ENCODE assay signal across 24 cellular contexts in the genomic region with DNA sequence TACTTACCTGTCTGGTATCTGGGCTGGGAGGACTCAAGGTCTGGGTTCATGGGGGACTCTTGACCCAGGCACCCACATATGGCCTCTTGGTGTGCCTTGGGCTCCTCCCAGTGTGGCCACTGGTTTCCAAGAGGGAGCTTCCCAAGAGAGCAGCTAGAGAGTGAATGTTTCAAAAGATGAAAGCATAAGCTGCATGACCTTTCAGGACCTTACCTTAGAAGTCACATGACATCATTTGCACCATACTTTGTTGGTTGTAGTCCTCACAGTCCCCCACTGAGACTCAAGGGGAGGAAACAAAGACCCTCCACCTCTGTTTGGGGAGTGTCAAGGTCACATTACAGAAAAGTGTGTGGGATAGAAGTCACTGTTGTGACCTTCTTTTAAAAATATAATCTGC. TPM values are rescaled to one million over a fixed set of nuclear protein-coding genes. Genes with fewer than 3 reads are reported as not detected.
A peak's percentile ranks its signal among the peaks of the same experiment; 100 is the strongest.
DNase-seq lines count a peak whose midpoint lies in the region; ATAC-seq, FAIRE-seq and TF ChIP-seq lines count a peak whose summit lies in the region.
"Had no signal": no experiment of that assay in that cellular context is flagged by ENCODE, and none has a peak within 500 bp of the region (broad histone marks: within the 10 kb centered on the region; RNA-seq: fewer than 3 reads in every experiment).

No MANE protein-coding gene starts in this region.

- no peaks in the 10 kb centered on the region for H3K23me2 ChIP-seq in H9 (ENCODE audit: insufficient read length, low read depth, low read length, poor library complexity, severe bottlenecking)

- H2BK5ac ChIP-seq in H9 (ENCODE audit: insufficient read length, low read length), result no peak overlapping the region

- H4K20me1 ChIP-seq in BLaER1 treated with 17β-estradiol and CSF1 and Interleukin-3, amounts not matched to agents 10 nM and 100 nM, result peaks cover 0 to 10% (median 0%) of the 10 kb centered on the region in 11 experiments; a peak in 1 of 22 replicates
- no peaks in the 10 kb centered on the region for H4K20me1 ChIP-seq in H9 (ENCODE audit: control insufficient read depth, insufficient read depth, insufficient read length)
- H4K20me1 ChIP-seq in K562 (replicated peaks; ENCODE audit: control insufficient read depth, insufficient read depth, low read length), result 0 out of 2 replicates have a peak, but pooled peaks cover 2% of the 10 kb centered on the region

- H3K4ac ChIP-seq in H9 (ENCODE audit: low read depth, low read length), result no peak overlapping the region

- no peak overlapping the region for H3K4me3 Mint-ChIP-seq in activated T-cell treated with anti-CD3 and anti-CD28 coated beads, Interleukin-2, amount 50 U/mL, for 24 hours
- no peak overlapping the region for H3K4me3 Mint-ChIP-seq in H9
- H3K4me3 Mint-ChIP-seq: CD8-positive, alpha-beta memory T cell had no signal

- no peak overlapping the region for H4K5ac ChIP-seq in H9 (ENCODE audit: insufficient read length, low read depth, low read length)

- no peak for ATAC-seq in K562
- no peak for ATAC-seq in GM21390 (IDR thresholded peaks at IDR 0.05; ENCODE audit: unreplicated experiment)
- ATAC-seq in GM19023 (IDR thresholded peaks at IDR 0.05; ENCODE audit: unreplicated experiment), result no peak

- H3K4me1 ChIP-seq in BLaER1 treated with 17β-estradiol and CSF1 and Interleukin-3, amounts not matched to agents 10 nM and 100 nM, result peaks cover 0 to 29% (median 15%) of the 10 kb centered on the region in 10 experiments; a peak in 12 of 20 replicates
- H3K4me1 ChIP-seq in H9 (ENCODE audit: insufficient read depth, low read length) (no peaks in the 10 kb centered on the region), K562 (replicated peaks in 1 of 2; ENCODE audit: control insufficient read depth in 2 of 2, insufficient read depth in 2 of 2, low read length in 2 of 2) (peaks cover 0 to 5% of the 10 kb centered on the region in 2 experiments; a peak in 2 of 5 replicates), testis (peaks cover 3% of the 10 kb centered on the region)
- H3K4me1 ChIP-seq: BLaER1 had no signal

- H3K18ac ChIP-seq in H9 (ENCODE audit: insufficient read length, low read depth, low read length), result no peak overlapping the region

- no peak for TF ChIP-seq EP300 in K562 (IDR thresholded peaks at IDR 0.05; ENCODE audit: low read length)

- no peak overlapping the region for H4K8ac ChIP-seq in H9 (replicated peaks; ENCODE audit: insufficient read length, low read depth, low read length)

- H3K56ac ChIP-seq in H9 (ENCODE audit: insufficient read length, low read depth, low read length), result no peak overlapping the region

- H2AK5ac ChIP-seq in H9 (ENCODE audit: insufficient read length, low read length), result no peak overlapping the region

- H3K4me2 ChIP-seq in BLaER1 treated with 17β-estradiol and CSF1 and Interleukin-3, amounts not matched to agents 10 nM and 100 nM, result peak overlapping the region in 6 of 11 experiments; percentile 12 to 61 (median 44); a peak in 10 of 22 replicates
- H3K4me2 ChIP-seq in H9 (ENCODE audit: insufficient read depth, insufficient read length, low read length) (no peak overlapping the region), K562 (ENCODE audit: insufficient read depth, low read length) (no peak overlapping the region)
- H3K4me2 ChIP-seq: BLaER1 had no signal

- H2BK20ac ChIP-seq in H9 (ENCODE audit: low read depth, low read length, poor library complexity, severe bottlenecking), result no peak overlapping the region

- no peaks in the 10 kb centered on the region for H3K27me3 ChIP-seq in BLaER1 treated with 17β-estradiol and CSF1 and Interleukin-3, amounts not matched to agents 10 nM and 100 nM
- no peaks in the 10 kb centered on the region for H3K27me3 ChIP-seq in H9 (ENCODE audit: insufficient read depth, low read length)
- no peaks in the 10 kb centered on the region for H3K27me3 ChIP-seq in K562 (ENCODE audit: control insufficient read depth in 2 of 2, insufficient read depth in 2 of 2, low read length in 2 of 2)
- no peaks in the 10 kb centered on the region for H3K27me3 ChIP-seq in testis
- H3K27me3 ChIP-seq: BLaER1 had no signal

- no peak for FAIRE-seq in K562 (lab: Jason Lieb, UNC)
- FAIRE-seq: D721Med, G401.6, GM12891, GM18507 had no signal

- BruUV-seq in K562 (replicated peaks; lab: Mats Ljungman, UMichigan), result no TSS peak

- intact Hi-C loops in K562 (cut with micrococcal nuclease) (no loop called here), testis (cut with DNase I; ENCODE audit: low total_unique reads) (no loop called here)

- no peak overlapping the region for H3K23ac ChIP-seq in H9 (ENCODE audit: insufficient read length, low read depth, low read length)

- no peak overlapping the region for H2BK12ac ChIP-seq in H9 (ENCODE audit: insufficient read length, low read depth, low read length)

- DNase-seq in activated T-cell treated with anti-CD3 and anti-CD28 coated beads, Interleukin-2, amount 50 U/mL, for 24 hours, result no peak
- no peak for DNase-seq in activated T-cell treated with anti-CD3 and anti-CD28 coated beads, Interleukin-2, amount 50 U/mL, for 1 hour
- DNase-seq in H9 (no peak), K562 (ENCODE audit: extremely low read depth in 1 of 4, low spot score in 3 of 4) (no peak), testis (no peak)
- DNase-seq: 8988T; CD8-positive, alpha-beta memory T cell; COR-L47; GOT3; H7; IMR-90; KBM-7 had no signal

- H3K79me1 ChIP-seq in H9 (ENCODE audit: insufficient read depth, low read depth, low read length, poor library complexity, severe bottlenecking), result no peaks in the 10 kb centered on the region

- POLR2A ChIA-PET in K562 (lab: Yijun Ruan, JAX), result interaction anchor here (0.5 kb wide), 1 partner anchor 570 kb away, joined by 3 read pairs; no protein-coding TSS in a partner anchor

- H3K27ac ChIP-seq in BLaER1 treated with 17β-estradiol and CSF1 and Interleukin-3, amounts not matched to agents 10 nM and 100 nM, result peak overlapping the region in 3 of 11 experiments; percentile 2 to 27 (median 12); a peak in 3 of 22 replicates
- H3K27ac ChIP-seq in H9 (ENCODE audit: insufficient read length, low read depth, low read length) (no peak overlapping the region), K562 (ENCODE audit: extremely low read depth, low read depth, low read length) (no peak overlapping the region), testis (no peak overlapping the region)
- H3K27ac ChIP-seq: BLaER1, HL-60 had no signal

- H3K9me3 ChIP-seq in BLaER1 treated with 17β-estradiol and CSF1 and Interleukin-3, amounts not matched to agents 10 nM and 100 nM (replicated peaks in 1 of 11), result no peaks in the 10 kb centered on the region
- H3K9me3 ChIP-seq in H9 (ENCODE audit: control insufficient read depth, low read depth, low read length) (no peaks in the 10 kb centered on the region), K562 (replicated peaks; ENCODE audit: control insufficient read depth, insufficient read depth, low read depth, low read length) (no peaks in the 10 kb centered on the region), testis (no peaks in the 10 kb centered on the region)
- H3K9me3 ChIP-seq: BLaER1 had no signal

- TF ChIP-seq POLR2A in K562 (conservative IDR thresholded peaks at IDR 0.05) (no peak), testis (IDR thresholded peaks at IDR 0.05) (no peak)

- TF ChIP-seq CTCF in H9 (conservative IDR thresholded peaks at IDR 0.05) (no peak), K562 (IDR thresholded peaks at IDR 0.05 in 2 of 3, conservative IDR thresholded peaks at IDR 0.05 in 1 of 3; ENCODE audit: insufficient read depth in 2 of 3, low read depth in 1 of 3, low read length in 3 of 3) (no peak), testis (IDR thresholded peaks at IDR 0.05) (no peak)

- H3K36me3 ChIP-seq in BLaER1 treated with 17β-estradiol and CSF1 and Interleukin-3, amounts not matched to agents 10 nM and 100 nM, result peaks cover 89 to 100% (median 100%) of the 10 kb centered on the region in 11 experiments
- H3K36me3 ChIP-seq in K562 (ENCODE audit: control insufficient read depth, insufficient read depth, low read length) (peaks cover 83% of the 10 kb centered on the region), testis (ENCODE audit: low read depth, missing control alignments) (no peaks in the 10 kb centered on the region)

- no peak overlapping the region for H3T11ph ChIP-seq in H9 (ENCODE audit: low read length)

- no peak overlapping the region for H3K14ac ChIP-seq in H9 (ENCODE audit: insufficient read depth, low read length)

- H3K36me3 Mint-ChIP-seq in activated T-cell treated with anti-CD3 and anti-CD28 coated beads, Interleukin-2, amount 50 U/mL, for 24 hours (ENCODE audit: low read depth), result peaks cover 93% of the 10 kb centered on the region
- peaks cover 14 to 79% (median 48%) of the 10 kb centered on the region in 3 experiments; a peak in 6 of 7 replicates for H3K36me3 Mint-ChIP-seq in H9 (ENCODE audit: insufficient read depth in 1 of 3, low read depth in 3 of 3)

- no peak overlapping the region for H2BK120ac ChIP-seq in H9 (ENCODE audit: low read depth, low read length, poor library complexity, severe bottlenecking)

- peaks cover 31% of the 10 kb centered on the region for H3K4me1 Mint-ChIP-seq in activated T-cell treated with anti-CD3 and anti-CD28 coated beads, Interleukin-2, amount 50 U/mL, for 24 hours (ENCODE audit: low read depth)
- H3K4me1 Mint-ChIP-seq in H9, result peaks cover 2% of the 10 kb centered on the region in 2 experiments; a peak in 1 of 4 replicates

- H3K79me2 ChIP-seq in H9 (ENCODE audit: insufficient read depth, low read length), result no peaks in the 10 kb centered on the region
- no peaks in the 10 kb centered on the region for H3K79me2 ChIP-seq in K562 (ENCODE audit: control insufficient read depth, insufficient read depth, low read length)

- CTCF ChIA-PET in K562 (lab: Yijun Ruan, JAX; ENCODE audit: low intra/inter-chr PET ratio), result no interaction called here

- no peaks in the 10 kb centered on the region for H3K9me3 Mint-ChIP-seq in activated T-cell treated with anti-CD3 and anti-CD28 coated beads, Interleukin-2, amount 50 U/mL, for 24 hours
- no peaks in the 10 kb centered on the region for H3K9me3 Mint-ChIP-seq in H9
- H3K9me3 Mint-ChIP-seq: CD8-positive, alpha-beta memory T cell had no signal

- peak overlapping the region; percentile 41 for H3K27ac Mint-ChIP-seq in activated T-cell treated with anti-CD3 and anti-CD28 coated beads, Interleukin-2, amount 50 U/mL, for 24 hours
- peak overlapping the region in 2 of 3 experiments; percentile 17 to 56; a peak in 1 of 7 replicates for H3K27ac Mint-ChIP-seq in H9

- H2AFZ ChIP-seq in H9 (ENCODE audit: low read length) (no peak overlapping the region), K562 (ENCODE audit: low read depth, low read length) (no peak overlapping the region)

- H4K91ac ChIP-seq in H9 (ENCODE audit: insufficient read length, low read depth, low read length), result no peak overlapping the region

- H3K4me3 ChIP-seq in BLaER1 treated with 17β-estradiol and CSF1 and Interleukin-3, amounts not matched to agents 10 nM and 100 nM, result no peak overlapping the region
- no peak overlapping the region for H3K4me3 ChIP-seq in K562
- H3K4me3 ChIP-seq in testis, result no peak overlapping the region
- H3K4me3 ChIP-seq: BLaER1 had no signal

- no peak overlapping the region for H2BK15ac ChIP-seq in H9 (ENCODE audit: low read depth, low read length)

- peaks cover 4% of the 10 kb centered on the region for H3K9me1 ChIP-seq in K562 (ENCODE audit: control insufficient read depth, insufficient read depth, low read length)

- in situ Hi-C loops in K562 (cut with MboI), result no loop called here

- no peak for TF ChIP-seq RAD21 in K562 (CRISPR knock-in tag; conservative IDR thresholded peaks at IDR 0.05 in 1 of 2, IDR thresholded peaks at IDR 0.05 in 1 of 2)

- H3K9ac ChIP-seq in BLaER1 treated with 17β-estradiol and CSF1 and Interleukin-3, amounts not matched to agents 10 nM and 100 nM, result no peak overlapping the region
- H3K9ac ChIP-seq in H9 (ENCODE audit: extremely low read depth, insufficient read length, low read length), result no peak overlapping the region
- H3K9ac ChIP-seq in K562 (ENCODE audit: insufficient read depth in 1 of 2, low read depth in 2 of 2, low read length in 2 of 2), result no peak overlapping the region
- H3K9ac ChIP-seq: BLaER1 had no signal

- no peaks in the 10 kb centered on the region for H3K27me3 Mint-ChIP-seq in activated T-cell treated with anti-CD3 and anti-CD28 coated beads, Interleukin-2, amount 50 U/mL, for 24 hours
- no peaks in the 10 kb centered on the region for H3K27me3 Mint-ChIP-seq in H9 (ENCODE audit: low read depth)
- H3K27me3 Mint-ChIP-seq: CD8-positive, alpha-beta memory T cell had no signal

RNA-seq across cellular contexts. Expression of gene ACTR5, which starts 13.9 kb away (rescaled TPM):
- total RNA-seq in H9 (2021) (14.0 and 14.1 TPM in 2 replicates), K562 (2014; rRNA removed) (14.0 and 14.5 TPM in 2 replicates), K562 (2014; rRNA removed; fragmentation: Illumina TruSeq; extraction: Trizol) (9.5 and 10.0 TPM in 2 replicates), K562 (2015; rRNA removed; fragmentation: Illumina TruSeq; extraction: Trizol) (11.4 and 12.0 TPM in 2 replicates), K562 (2021) (13.5 and 14.8 TPM in 2 replicates), testis (10 to 100 TPM; 22.7 to 26.9 TPM)
- 11.8 and 15.9 TPM in 2 replicates for total RNA-seq in K562 (2011; cell fraction: chromatin; rRNA removed; ENCODE audit: low replicate concordance)
- 12.8 and 14.1 TPM in 2 replicates for total RNA-seq in K562 (2011; cell fraction: nucleolus; rRNA removed)
- total RNA-seq in K562 (2011; cell fraction: nucleoplasm; rRNA removed), result 7.4 and 11.3 TPM in 2 replicates
- polyA plus RNA-seq in K562 (2011; rRNA removed) (18.3 and 18.8 TPM in 2 replicates), K562 (2014; fragmentation: Illumina TruSeq; extraction: Trizol) (10.2 and 12.9 TPM in 2 replicates), K562 (2014; fragmentation: Nextera tagmentation; extraction: Ambion mirVana) (1 to 10 TPM in 1 of 2 experiments, under 1 TPM in 1; 0.93 to 1.8 TPM), K562 (2014; rRNA removed) (17.7 and 17.9 TPM in 2 replicates), testis (ENCODE audit: insufficient read depth, low read depth, low replicate concordance) (18.9 TPM)
- polyA plus RNA-seq in K562 (2011; cell fraction: cytosol; rRNA removed), result 10.7 and 12.8 TPM in 2 replicates
- 54.9 and 59.6 TPM in 2 replicates for polyA plus RNA-seq in K562 (2011; cell fraction: nucleus; rRNA removed)
- polyA plus RNA-seq in K562 (2012), result 9.3 and 10.8 TPM in 2 replicates
- polyA minus RNA-seq in K562 (2011; rRNA and poly(A)+ RNA removed), result 10.3 and 11.8 TPM in 2 replicates
- 6.7 and 9.8 TPM in 2 replicates for polyA minus RNA-seq in K562 (2011; cell fraction: cytosol; rRNA and poly(A)+ RNA removed)
- 18.0 and 22.7 TPM in 2 replicates for polyA minus RNA-seq in K562 (2011; cell fraction: nucleus; rRNA and poly(A)+ RNA removed)

RNA-seq across cellular contexts. Expression of gene SLC32A1, which starts 37.9 kb away (rescaled TPM):
- total RNA-seq in H9 (2021), result 0.24 and 0.33 TPM in 2 replicates
- total RNA-seq in K562 (2011; cell fraction: chromatin; rRNA removed; ENCODE audit: low replicate concordance), result 0.16 TPM in 1 of 2 replicates, not detected in the other
- not detected in 2 replicates for total RNA-seq in K562 (2011; cell fraction: nucleolus; rRNA removed)
- 0.23 TPM in 1 of 2 replicates, not detected in the other for total RNA-seq in K562 (2011; cell fraction: nucleoplasm; rRNA removed)
- total RNA-seq in K562 (2014; rRNA removed), result not detected in 2 replicates
- not detected in 2 replicates for total RNA-seq in K562 (2014; rRNA removed; fragmentation: Illumina TruSeq; extraction: Trizol)
- total RNA-seq in K562 (2015; rRNA removed; fragmentation: Illumina TruSeq; extraction: Trizol), result not detected in 2 replicates
- total RNA-seq in K562 (2021), result not detected in 2 replicates
- polyA plus RNA-seq in K562 (2011; rRNA removed), result not detected in 2 replicates
- polyA plus RNA-seq in K562 (2011; cell fraction: cytosol; rRNA removed), result not detected in 2 replicates
- not detected in 2 replicates for polyA plus RNA-seq in K562 (2011; cell fraction: nucleus; rRNA removed)
- not detected in 2 replicates for polyA plus RNA-seq in K562 (2012)
- not detected in 2 replicates for polyA plus RNA-seq in K562 (2014; fragmentation: Illumina TruSeq; extraction: Trizol)
- polyA plus RNA-seq in K562 (2014; fragmentation: Nextera tagmentation; extraction: Ambion mirVana), result not detected
- polyA plus RNA-seq in K562 (2014; rRNA removed), result not detected in 2 replicates
- polyA minus RNA-seq in K562 (2011; rRNA and poly(A)+ RNA removed), result not detected in 2 replicates
- polyA minus RNA-seq in K562 (2011; cell fraction: cytosol; rRNA and poly(A)+ RNA removed), result not detected in 2 replicates
- polyA minus RNA-seq in K562 (2011; cell fraction: nucleus; rRNA and poly(A)+ RNA removed), result not detected in 2 replicates
- total RNA-seq in testis, result under 1 TPM; 0.25 to 0.55 TPM
- polyA plus RNA-seq in testis (ENCODE audit: insufficient read depth, low read depth, low replicate concordance), result 0.96 TPM
- total RNA-seq: A673; CD8-positive, alpha-beta memory T cell; H7; HT1080; IMR-90 had no signal
- polyA plus RNA-seq: AG04450; CD8-positive, alpha-beta memory T cell; IMR-90 had no signal

RNA-seq across cellular contexts. Expression of gene PPP1R16B, which starts 43.3 kb away (rescaled TPM):
- total RNA-seq in H9 (2021) (8.2 TPM in 2 replicates), K562 (2014; rRNA removed) (7.5 and 10.4 TPM in 2 replicates), K562 (2014; rRNA removed; fragmentation: Illumina TruSeq; extraction: Trizol) (6.7 and 6.8 TPM in 2 replicates), K562 (2015; rRNA removed; fragmentation: Illumina TruSeq; extraction: Trizol) (6.7 TPM in 2 replicates), K562 (2021) (9.4 and 11.5 TPM in 2 replicates), testis (1 to 10 TPM; 1.2 to 1.3 TPM)
- 2.3 and 4.1 TPM in 2 replicates for total RNA-seq in K562 (2011; cell fraction: chromatin; rRNA removed; ENCODE audit: low replicate concordance)
- 2.7 and 3.0 TPM in 2 replicates for total RNA-seq in K562 (2011; cell fraction: nucleolus; rRNA removed)
- total RNA-seq in K562 (2011; cell fraction: nucleoplasm; rRNA removed), result 3.3 and 4.4 TPM in 2 replicates
- polyA plus RNA-seq in K562 (2011; rRNA removed) (6.8 and 7.1 TPM in 2 replicates), K562 (2014; fragmentation: Illumina TruSeq; extraction: Trizol) (7.9 and 8.9 TPM in 2 replicates), K562 (2014; fragmentation: Nextera tagmentation; extraction: Ambion mirVana) (1 to 10 TPM; 1.5 to 2.3 TPM), K562 (2014; rRNA removed) (6.2 and 6.5 TPM in 2 replicates), testis (ENCODE audit: insufficient read depth, low read depth, low replicate concordance) (3.7 TPM)
- 4.8 and 6.9 TPM in 2 replicates for polyA plus RNA-seq in K562 (2011; cell fraction: cytosol; rRNA removed)
- polyA plus RNA-seq in K562 (2011; cell fraction: nucleus; rRNA removed), result 3.6 and 5.2 TPM in 2 replicates
- polyA plus RNA-seq in K562 (2012), result 6.1 and 20.4 TPM in 2 replicates
- polyA minus RNA-seq in K562 (2011; rRNA and poly(A)+ RNA removed), result 8.5 and 9.7 TPM in 2 replicates
- polyA minus RNA-seq in K562 (2011; cell fraction: cytosol; rRNA and poly(A)+ RNA removed), result 4.7 and 6.5 TPM in 2 replicates
- polyA minus RNA-seq in K562 (2011; cell fraction: nucleus; rRNA and poly(A)+ RNA removed), result 1.2 and 2.7 TPM in 2 replicates
- total RNA-seq: IMR-90 had no signal
- polyA plus RNA-seq: AG04450, IMR-90 had no signal

Comparison
In these comparisons a context has a peak if more than half of its experiments do, and no peak if none do; other contexts are left out.
1. H3K4me2 ChIP-seq: peak in BLaER1 treated with 17β-estradiol and CSF1 and Interleukin-3, amounts not matched to agents 10 nM and 100 nM (6 of 11); none in H9 (single experiment) and K562 (single experiment).